In genomic region chr3:28623106-28623505, GRCh38 we compare ENCODE assay signal across 34 cellular contexts.
"Had no signal": no experiment of that assay in that cellular context is flagged by ENCODE, and none has a peak within 500 bp of the region (broad histone marks: within the 10 kb centered on the region; RNA-seq: fewer than 3 reads in every experiment).

No MANE protein-coding gene starts in this region.

- H3K4me3 ChIP-seq: adrenal gland, body of pancreas, breast epithelium had no signal

- DNase-seq: activated B cell treated with CpG ODN at 0.5 μM for 24 hours; activated CD4-positive, alpha-beta memory T cell treated with anti-CD3 and anti-CD28 coated beads for 36 hours; activated CD4-positive, alpha-beta T cell treated with anti-CD3 and anti-CD28 coated beads for 4 hours; activated CD4-positive, alpha-beta T cell treated with anti-CD3 and anti-CD28 coated beads, Interleukin-2, amount 10 ng/mL, durations not matched to agents 24 days and 14 days; activated CD4-positive, alpha-beta T cell treated with anti-CD3 and anti-CD28 coated beads, Interleukin-2, amount 50 U/mL, for 1 hour; activated CD4-positive, alpha-beta T cell treated with anti-CD3 and anti-CD28 coated beads, Interleukin-2, amount 50 U/mL, for 4 hours; activated CD4-positive, CD25-positive, alpha-beta regulatory T cell treated with anti-CD3 and anti-CD28 coated beads, Interleukin-2, amount 50 U/mL, for 72 hours; activated CD8-positive, alpha-beta memory T cell treated with anti-CD3 and anti-CD28 coated beads, Interleukin-2, amount 50 U/mL, for 4 hours; activated CD8-positive, alpha-beta T cell treated with anti-CD3 and anti-CD28 coated beads for 36 hours; activated effector memory CD4-positive, alpha-beta T cell treated with anti-CD3 and anti-CD28 coated beads, Interleukin-2, amount 50 U/mL, for 16 hours; activated gamma-delta T cell treated with Interleukin-2 at 50 U/mL for 16 hours; activated naive CD4-positive, alpha-beta T cell; activated naive CD4-positive, alpha-beta T cell treated with anti-CD3 and anti-CD28 coated beads for 36 hours; activated naive CD4-positive, alpha-beta T cell treated with anti-CD3 and anti-CD28 coated beads, Interleukin-2, amount 50 U/mL, for 16 hours; activated naive CD8-positive, alpha-beta T cell treated with anti-CD3 and anti-CD28 coated beads for 36 hours; activated T-cell treated with anti-CD3 and anti-CD28 coated beads for 4 hours; activated T-cell treated with anti-CD3 and anti-CD28 coated beads, Interleukin-2, amount 50 U/mL, for 1 hour; activated T-cell treated with anti-CD3 and anti-CD28 coated beads, Interleukin-2, amount 50 U/mL, for 4 hours; activated T-cell treated with anti-CD3 and anti-CD28 coated beads, Interleukin-2, amount 50 U/mL, for 72 hours; adrenal gland; amniotic stem cell; aorta; body of pancreas; brain microvascular endothelial cell; central memory CD4-positive, alpha-beta T cell; T-helper 1 cell; T-helper 2 cell; T-helper 9 cell had no signal

- H3K9me3 Mint-ChIP-seq: activated CD4-positive, alpha-beta T cell treated with anti-CD3 and anti-CD28 coated beads, Interleukin-2, amount 10 ng/mL, durations not matched to agents 24 days and 14 days; activated CD8-positive, alpha-beta T cell treated with anti-CD3 and anti-CD28 coated beads for 36 hours; activated T-cell treated with anti-CD3 and anti-CD28 coated beads, Interleukin-2, amount 50 U/mL, for 4 hours; activated T-helper 1 cell treated with anti-CD3 and anti-CD28 coated beads, Interleukin-12 subunit alpha, Interleukin-12 subunit beta, Interleukin-2, Interleukin-4 antibody, amounts not matched to agents 30 ng/mL and 10 ng/mL and 1 ng/mL, durations not matched to agents 14 hours and 24 hours and 36 hours; activated T-helper 17 cell treated with anti-CD3 and anti-CD28 coated beads, Interleukin-2, amount 50 U/mL, for 72 hours; T-helper 2 cell treated with Interferon-gamma antibody and Interleukin-4, amounts not matched to agents 5 μg/mL and 100 μg/mL, for 36 hours had no signal

- H3K27ac ChIP-seq: adrenal gland, brain microvascular endothelial cell, breast epithelium had no signal

- H3K36me3 Mint-ChIP-seq: activated CD4-positive, alpha-beta memory T cell treated with anti-CD3 and anti-CD28 coated beads for 36 hours; activated naive CD4-positive, alpha-beta T cell treated with anti-CD3 and anti-CD28 coated beads, Interleukin-2, amount 50 U/mL, for 72 hours; activated naive CD8-positive, alpha-beta T cell treated with anti-CD3 and anti-CD28 coated beads for 36 hours had no signal

- H3K4me1 ChIP-seq: adrenal gland, breast epithelium had no signal

- H3K27me3 Mint-ChIP-seq: activated B cell treated with CpG ODN at 0.5 μM for 24 hours; activated CD4-positive, alpha-beta memory T cell treated with anti-CD3 and anti-CD28 coated beads for 36 hours; activated CD4-positive, alpha-beta T cell treated with anti-CD3 and anti-CD28 coated beads, Interleukin-2, amount 10 ng/mL, durations not matched to agents 24 days and 14 days; activated CD8-positive, alpha-beta T cell treated with anti-CD3 and anti-CD28 coated beads for 36 hours had no signal

- H3K4me3 Mint-ChIP-seq: activated B cell treated with CpG ODN at 0.5 μM for 24 hours; activated CD4-positive, alpha-beta memory T cell treated with anti-CD3 and anti-CD28 coated beads for 36 hours; activated CD4-positive, alpha-beta T cell treated with anti-CD3 and anti-CD28 coated beads, Interleukin-2, amount 10 ng/mL, durations not matched to agents 24 days and 14 days; activated CD8-positive, alpha-beta T cell treated with anti-CD3 and anti-CD28 coated beads for 36 hours; activated naive CD4-positive, alpha-beta T cell treated with anti-CD3 and anti-CD28 coated beads for 36 hours; activated naive CD8-positive, alpha-beta T cell treated with anti-CD3 and anti-CD28 coated beads for 36 hours; activated T-cell treated with anti-CD3 and anti-CD28 coated beads, Interleukin-2, amount 50 U/mL, for 4 hours; activated T-cell treated with anti-CD3 and anti-CD28 coated beads, Interleukin-2, amount 50 U/mL, for 72 hours; activated T-helper 1 cell treated with anti-CD3 and anti-CD28 coated beads, Interleukin-12 subunit alpha, Interleukin-12 subunit beta, Interleukin-2, Interleukin-4 antibody, amounts not matched to agents 30 ng/mL and 10 ng/mL and 1 ng/mL, durations not matched to agents 14 hours and 24 hours and 36 hours; activated T-helper 17 cell treated with anti-CD3 and anti-CD28 coated beads, Interleukin-2, amount 50 U/mL, for 72 hours; T-helper 1 cell treated with Interleukin-12 subunit alpha and Interleukin-12 subunit beta and Interleukin-4 antibody, amounts not matched to agents 30 μg/mL and 1 μg/mL, for 36 hours; T-helper 2 cell treated with Interferon-gamma antibody and Interleukin-4, amounts not matched to agents 5 μg/mL and 100 μg/mL, for 36 hours had no signal

- H3K27me3 ChIP-seq: adrenal gland, body of pancreas, brain microvascular endothelial cell, breast epithelium had no signal

- H3K36me3 ChIP-seq: adrenal gland, brain microvascular endothelial cell, breast epithelium had no signal

- H3K9me3 ChIP-seq: adrenal gland, body of pancreas, breast epithelium had no signal

- H3K4me1 Mint-ChIP-seq: activated B cell treated with CpG ODN at 0.5 μM for 24 hours; activated CD4-positive, alpha-beta T cell treated with anti-CD3 and anti-CD28 coated beads, Interleukin-2, amount 10 ng/mL, durations not matched to agents 24 days and 14 days; activated naive CD8-positive, alpha-beta T cell treated with anti-CD3 and anti-CD28 coated beads for 36 hours; activated T-helper 17 cell treated with anti-CD3 and anti-CD28 coated beads, Interleukin-2, amount 50 U/mL, for 72 hours had no signal

- H3K27ac Mint-ChIP-seq: activated B cell treated with CpG ODN at 0.5 μM for 24 hours; activated CD4-positive, alpha-beta memory T cell treated with anti-CD3 and anti-CD28 coated beads for 36 hours; activated CD4-positive, alpha-beta T cell treated with anti-CD3 and anti-CD28 coated beads, Interleukin-2, amount 10 ng/mL, durations not matched to agents 24 days and 14 days; activated CD8-positive, alpha-beta T cell treated with anti-CD3 and anti-CD28 coated beads for 36 hours; activated naive CD4-positive, alpha-beta T cell treated with anti-CD3 and anti-CD28 coated beads for 36 hours; activated naive CD4-positive, alpha-beta T cell treated with anti-CD3 and anti-CD28 coated beads, Interleukin-2, amount 50 U/mL, for 72 hours; activated naive CD8-positive, alpha-beta T cell treated with anti-CD3 and anti-CD28 coated beads for 36 hours; activated T-cell treated with anti-CD3 and anti-CD28 coated beads, Interleukin-2, amount 50 U/mL, for 72 hours; activated T-helper 1 cell treated with anti-CD3 and anti-CD28 coated beads, Interleukin-12 subunit alpha, Interleukin-12 subunit beta, Interleukin-2, Interleukin-4 antibody, amounts not matched to agents 30 ng/mL and 10 ng/mL and 1 ng/mL, durations not matched to agents 14 hours and 24 hours and 36 hours; activated T-helper 17 cell treated with anti-CD3 and anti-CD28 coated beads, Interleukin-2, amount 50 U/mL, for 72 hours; T-helper 1 cell treated with Interleukin-12 subunit alpha and Interleukin-12 subunit beta and Interleukin-4 antibody, amounts not matched to agents 30 μg/mL and 1 μg/mL, for 36 hours; T-helper 2 cell treated with Interferon-gamma antibody and Interleukin-4, amounts not matched to agents 5 μg/mL and 100 μg/mL, for 36 hours had no signal
